In genomic region chr9:69672828-69673640, GRCh38 we compare ENCODE assay signal across 8 cellular contexts. TPM values are rescaled to one million over a fixed set of nuclear protein-coding genes. Genes with fewer than 3 reads are reported as not detected.
DNase-seq lines count a peak whose midpoint lies in the region; ATAC-seq and TF ChIP-seq lines count a peak whose summit lies in the region.

No MANE protein-coding gene starts in this region.

- POLR2A ChIA-PET in activated CD4-positive, alpha-beta T cell treated with anti-CD3 and anti-CD28 coated beads for 36 hours (lab: Charles Lee), result no interaction called here

- no peaks in the 10 kb centered on the region for H3K4me1 Mint-ChIP-seq in activated CD4-positive, alpha-beta T cell treated with anti-CD3 and anti-CD28 coated beads for 36 hours

- no peaks in the 10 kb centered on the region for H3K9me3 Mint-ChIP-seq in activated CD4-positive, alpha-beta T cell treated with anti-CD3 and anti-CD28 coated beads for 36 hours (ENCODE audit: low read depth)

- H3K4me1 ChIP-seq in colonic mucosa, result no peaks in the 10 kb centered on the region

- no peaks in the 10 kb centered on the region for H3K27me3 ChIP-seq in colonic mucosa
- no peaks in the 10 kb centered on the region for H3K27me3 ChIP-seq in layer of hippocampus (ENCODE audit: control insufficient read depth, insufficient read depth, low read length)

- peak overlapping the region; percentile 72 to 79 for H3K9ac ChIP-seq in colonic mucosa (ENCODE audit: low read depth in 2 of 2, low read length in 2 of 2)

- no peaks in the 10 kb centered on the region for H3K36me3 ChIP-seq in colonic mucosa

- CTCF ChIA-PET in activated CD4-positive, alpha-beta T cell treated with anti-CD3 and anti-CD28 coated beads for 36 hours (lab: Charles Lee), result interaction anchor here (0.5 to 2.8 kb wide), 22 partner anchors 10 to 292 kb away, joined by 3 to 9 read pairs (median 4); partner anchors contain the start of gene PTAR1

- H3K36me3 Mint-ChIP-seq in activated CD4-positive, alpha-beta T cell treated with anti-CD3 and anti-CD28 coated beads for 36 hours (ENCODE audit: low read depth), result no peaks in the 10 kb centered on the region

- intact Hi-C loops in activated CD4-positive, alpha-beta T cell treated with anti-CD3 and anti-CD28 coated beads for 36 hours (cut with DNase I, micrococcal nuclease), result loop anchor here (1.0 to 5.0 kb wide), 5 partner anchors 86 to 584 kb away; partner anchors contain the start of gene SMC5 (in 1 of the 2)
- intact Hi-C loops in colonic mucosa (cut with DNase I), result loop anchor here (5.0 kb wide), 2 partner anchors 84 to 199 kb away; no protein-coding TSS in a partner anchor

- H3K27ac Mint-ChIP-seq in activated CD4-positive, alpha-beta T cell treated with anti-CD3 and anti-CD28 coated beads for 36 hours, result no peak overlapping the region

- peak overlapping the region; percentile 81 for H3K27ac ChIP-seq in colonic mucosa
- peak overlapping the region; percentile 92 for H3K27ac ChIP-seq in layer of hippocampus (ENCODE audit: low read depth, low read length)

- H3K4me3 Mint-ChIP-seq in activated CD4-positive, alpha-beta T cell treated with anti-CD3 and anti-CD28 coated beads for 36 hours, result peak overlapping the region; percentile 67

- no peaks in the 10 kb centered on the region for H3K9me3 ChIP-seq in colonic mucosa

- DNase-seq in AG08395 (ENCODE audit: low spot score), result peak; percentile 83
- DNase-seq in NCI-H2227 treated with DMSO at 0.1 percent for 48 hours (lab: John Stamatoyannopoulos, UW), result peak; percentile 78
- peak; percentile 87 for DNase-seq in activated CD4-positive, alpha-beta T cell treated with anti-CD3 and anti-CD28 coated beads for 36 hours
- DNase-seq in colonic mucosa, result peak; percentile 83
- peak; percentile 32 to 46 for DNase-seq in stimulated activated CD4-positive, alpha-beta T cell treated with anti-CD3 and anti-CD28 coated beads, Interleukin-1b, Interleukin-23, amount 100 ng/mL, for 1 hour (ENCODE audit: low read depth in 2 of 2)

- peaks cover 19% of the 10 kb centered on the region for H3K27me3 Mint-ChIP-seq in activated CD4-positive, alpha-beta T cell treated with anti-CD3 and anti-CD28 coated beads for 36 hours

- peak; percentile 74 for TF ChIP-seq CTCF in colonic mucosa (IDR thresholded peaks at IDR 0.05)

- ATAC-seq in GM18907 (IDR thresholded peaks at IDR 0.05; ENCODE audit: unreplicated experiment), result peak; percentile 95
- ATAC-seq in HG03175 (IDR thresholded peaks at IDR 0.05; ENCODE audit: unreplicated experiment), result peak; percentile 95
- ATAC-seq in activated CD4-positive, alpha-beta T cell treated with anti-CD3 and anti-CD28 coated beads for 36 hours, result peak; percentile 91

- peak overlapping the region; percentile 77 for H3K4me3 ChIP-seq in colonic mucosa

RNA-seq across cellular contexts. Expression of gene APBA1, which starts 0.9 kb away (rescaled TPM):
- under 1 TPM; 0.16 to 0.35 TPM for total RNA-seq in activated CD4-positive, alpha-beta T cell treated with anti-CD3 and anti-CD28 coated beads for 36 hours
- total RNA-seq in colonic mucosa, result 1 to 10 TPM; 6.3 to 7.5 TPM

Comparison
In these comparisons a context has a peak if more than half of its experiments do, and no peak if none do; other contexts are left out.
1. Peak in every context shown above with its lines: DNase-seq, ATAC-seq, H3K4me3 ChIP-seq and H3K27ac ChIP-seq.
2. RNA of gene APBA1, which starts 0.9 kb away (total RNA-seq): 6.3 to 7.5 TPM in colonic mucosa; 0.16 to 0.35 TPM in activated CD4-positive, alpha-beta T cell treated with anti-CD3 and anti-CD28 coated beads for 36 hours; every median in the first group is over 4 times any median in the second.